Comparison of ENCODE assay signal across 23 cellular contexts in genomic region chr10:132189016-132189415, GRCh38. TPM values are rescaled to one million over a fixed set of nuclear protein-coding genes. Genes with fewer than 3 reads are reported as not detected.
DNase-seq lines count a peak whose midpoint lies in the region; ATAC-seq, FAIRE-seq and TF ChIP-seq lines count a peak whose summit lies in the region.
"Had no signal": no experiment of that assay in that cellular context is flagged by ENCODE, and none has a peak within 500 bp of the region (broad histone marks: within the 10 kb centered on the region; RNA-seq: fewer than 3 reads in every experiment).

No MANE protein-coding gene starts in this region.

- FAIRE-seq in kidney (lab: Jason Lieb, UNC), result no peak
- FAIRE-seq: A204.1 had no signal

- peaks cover 8% of the 10 kb centered on the region for H3K4me1 Mint-ChIP-seq in activated naive CD8-positive, alpha-beta T cell (ENCODE audit: low read depth)
- peaks cover 10% of the 10 kb centered on the region for H3K4me1 Mint-ChIP-seq in activated naive CD8-positive, alpha-beta T cell treated with anti-CD3 and anti-CD28 coated beads, Interleukin-2, amount 50 U/mL, for 24 hours
- peaks cover 5% of the 10 kb centered on the region for H3K4me1 Mint-ChIP-seq in progenitor cell of endocrine pancreas (ENCODE audit: low read depth)
- H3K4me1 Mint-ChIP-seq: CD14-positive monocyte had no signal

- H3K4me3 Mint-ChIP-seq in activated naive CD8-positive, alpha-beta T cell, result peak overlapping the region; percentile 54
- H3K4me3 Mint-ChIP-seq in activated naive CD8-positive, alpha-beta T cell treated with anti-CD3 and anti-CD28 coated beads, Interleukin-2, amount 50 U/mL, for 24 hours, result no peak overlapping the region
- H3K4me3 Mint-ChIP-seq in progenitor cell of endocrine pancreas (ENCODE audit: low read depth), result peak overlapping the region; percentile 73

- H3K4me1 ChIP-seq in kidney (ENCODE audit: control insufficient read depth in 1 of 2, insufficient read depth in 1 of 2, low read depth in 1 of 2, low read length in 2 of 2), result peaks cover 0 to 4% of the 10 kb centered on the region in 2 donors
- H3K4me1 ChIP-seq: Caco-2 had no signal

- no peak for ATAC-seq in activated naive CD8-positive, alpha-beta T cell treated with anti-CD3 and anti-CD28 coated beads, Interleukin-2, amount 50 U/mL, for 24 hours
- ATAC-seq in HG02678 (IDR thresholded peaks at IDR 0.05; ENCODE audit: unreplicated experiment), result no peak

- H3K27me3 Mint-ChIP-seq in activated naive CD8-positive, alpha-beta T cell, result peaks cover 17% of the 10 kb centered on the region
- H3K27me3 Mint-ChIP-seq in activated naive CD8-positive, alpha-beta T cell treated with anti-CD3 and anti-CD28 coated beads, Interleukin-2, amount 50 U/mL, for 24 hours, result peaks cover 31% of the 10 kb centered on the region
- peaks cover 34% of the 10 kb centered on the region for H3K27me3 Mint-ChIP-seq in progenitor cell of endocrine pancreas

- H3K9me3 ChIP-seq in WERI-Rb-1 (ENCODE audit: severe bottlenecking), result no peaks in the 10 kb centered on the region
- no peaks in the 10 kb centered on the region for H3K9me3 ChIP-seq in kidney (ENCODE audit: control insufficient read depth in 1 of 2, low read length in 2 of 2)
- H3K9me3 ChIP-seq: Caco-2, MG63 had no signal

- no peaks in the 10 kb centered on the region for H3K9me3 Mint-ChIP-seq in activated naive CD8-positive, alpha-beta T cell (ENCODE audit: low read depth)
- H3K9me3 Mint-ChIP-seq in activated naive CD8-positive, alpha-beta T cell treated with anti-CD3 and anti-CD28 coated beads, Interleukin-2, amount 50 U/mL, for 24 hours, result peaks cover 5% of the 10 kb centered on the region
- H3K9me3 Mint-ChIP-seq in progenitor cell of endocrine pancreas (ENCODE audit: low read depth), result no peaks in the 10 kb centered on the region

- TF ChIP-seq CTCF in WERI-Rb-1 (IDR thresholded peaks at IDR 0.05; ENCODE audit: low read depth, low read length), result 0 out of 2 replicates have a peak, but pooled peaks have one; percentile 17
- TF ChIP-seq CTCF in kidney (IDR thresholded peaks at IDR 0.05; ENCODE audit: borderline replicate concordance, extremely low read depth, insufficient read depth), result no peak
- TF ChIP-seq CTCF in progenitor cell of endocrine pancreas (IDR thresholded peaks at IDR 0.05; ENCODE audit: unreplicated experiment), result no peak
- no peak for TF ChIP-seq CTCF in foreskin fibroblast (IDR thresholded peaks at IDR 0.05; ENCODE audit: low read depth, low read length)

- no peak overlapping the region for H3K9ac ChIP-seq in kidney (ENCODE audit: low read length in 2 of 2)

- DNase-seq in activated naive CD8-positive, alpha-beta T cell treated with anti-CD3 and anti-CD28 coated beads, Interleukin-2, amount 50 U/mL, for 24 hours, result no peak
- DNase-seq in WERI-Rb-1 (peak; percentile 77), kidney (peak; percentile 49), progenitor cell of endocrine pancreas (ENCODE audit: low spot score, unreplicated experiment) (no peak), DMS53 treated with DMSO at 0.1 percent for 48 hours (lab: John Stamatoyannopoulos, UW; ENCODE audit: unreplicated experiment) (no peak), foreskin fibroblast (no peak)
- DNase-seq: Caco-2, DMS153, H9, IMR-90, Karpas-422, MG63, NCI-H1092, NCI-H146, NCI-H2081, NCI-H510A, NCI-H774, PC-9 had no signal

- H3K27ac ChIP-seq in WERI-Rb-1, result peak overlapping the region; percentile 71
- H3K27ac ChIP-seq in kidney (ENCODE audit: low read depth in 2 of 2, low read length in 2 of 2), result no peak overlapping the region
- H3K27ac ChIP-seq: PC-9 had no signal

- peak overlapping the region; percentile 93 for H3K4me3 ChIP-seq in WERI-Rb-1 (ENCODE audit: low read depth, low read length)
- no peak overlapping the region for H3K4me3 ChIP-seq in kidney (ENCODE audit: low read length in 2 of 2)
- no peak overlapping the region for H3K4me3 ChIP-seq in foreskin fibroblast (ENCODE audit: low read depth in 1 of 2, low read length in 2 of 2)
- H3K4me3 ChIP-seq: MG63, PC-9 had no signal

- H3K36me3 ChIP-seq in WERI-Rb-1, result peaks cover 34% of the 10 kb centered on the region
- H3K36me3 ChIP-seq in kidney (ENCODE audit: control insufficient read depth in 1 of 2, insufficient read depth in 2 of 2, low read length in 2 of 2), result no peaks in the 10 kb centered on the region
- H3K36me3 ChIP-seq: MG63 had no signal

- no peaks in the 10 kb centered on the region for H3K27me3 ChIP-seq in WERI-Rb-1 (ENCODE audit: insufficient read depth, low read depth, severe bottlenecking)

- no peaks in the 10 kb centered on the region for H3K36me3 Mint-ChIP-seq in activated naive CD8-positive, alpha-beta T cell
- peaks cover 4% of the 10 kb centered on the region for H3K36me3 Mint-ChIP-seq in activated naive CD8-positive, alpha-beta T cell treated with anti-CD3 and anti-CD28 coated beads, Interleukin-2, amount 50 U/mL, for 24 hours (ENCODE audit: low read depth)
- H3K36me3 Mint-ChIP-seq in progenitor cell of endocrine pancreas (ENCODE audit: insufficient read depth), result peaks cover 16% of the 10 kb centered on the region

- no peak overlapping the region for H3K27ac Mint-ChIP-seq in activated naive CD8-positive, alpha-beta T cell
- H3K27ac Mint-ChIP-seq in activated naive CD8-positive, alpha-beta T cell treated with anti-CD3 and anti-CD28 coated beads, Interleukin-2, amount 50 U/mL, for 24 hours, result no peak overlapping the region
- no peak overlapping the region for H3K27ac Mint-ChIP-seq in progenitor cell of endocrine pancreas
- H3K27ac Mint-ChIP-seq: CD14-positive monocyte, H9 had no signal

- intact Hi-C loops in kidney (cut with DNase I), result no loop called here

RNA-seq across cellular contexts. Expression of gene DPYSL4, which starts 2.3 kb away (rescaled TPM):
- 0.60 TPM for total RNA-seq in kidney
- polyA plus RNA-seq in kidney (ENCODE audit: insufficient read depth, low read depth, low replicate concordance), result not detected
- 54.6 and 55.9 TPM in 2 replicates for total RNA-seq in progenitor cell of endocrine pancreas
- total RNA-seq: Caco-2, HT-29 had no signal
- polyA plus RNA-seq: CD14-positive monocyte had no signal

Comparison
In these comparisons a context has a peak if more than half of its experiments do, and no peak if none do; other contexts are left out.
1. DNase-seq: peak in WERI-Rb-1 (single experiment) and kidney (single experiment); none in activated naive CD8-positive, alpha-beta T cell treated with anti-CD3 and anti-CD28 coated beads, Interleukin-2, amount 50 U/mL, for 24 hours (single experiment), progenitor cell of endocrine pancreas (single experiment), DMS53 treated with DMSO at 0.1 percent for 48 hours (single experiment) and foreskin fibroblast (0 of 2).
2. RNA of gene DPYSL4, which starts 2.3 kb away (total RNA-seq): 54.6 to 55.9 TPM in progenitor cell of endocrine pancreas; 0.60 TPM in kidney (single experiment); every median in the first group is over 10 times any median in the second.